ENCODE assay signal across 9 cellular contexts in genomic region chr3:149494022-149494758, GRCh38. TPM values are rescaled to one million over a fixed set of nuclear protein-coding genes. Genes with fewer than 3 reads are reported as not detected.
DNase-seq lines count a peak whose midpoint lies in the region; ATAC-seq and TF ChIP-seq lines count a peak whose summit lies in the region.
"Had no signal": no experiment of that assay in that cellular context is flagged by ENCODE, and none has a peak within 500 bp of the region (broad histone marks: within the 10 kb centered on the region; RNA-seq: fewer than 3 reads in every experiment).

No MANE protein-coding gene starts in this region.

- H3K27ac ChIP-seq in SU-DHL-6 (ENCODE audit: low read depth, low read length) (no peak overlapping the region), aorta (ENCODE audit: low read depth in 1 of 2, low read length in 2 of 2) (no peak overlapping the region)

- H2AFZ ChIP-seq in SU-DHL-6 (ENCODE audit: low read depth, low read length, severe bottlenecking): no peak overlapping the region

- no peaks in the 10 kb centered on the region for H3K9me2 ChIP-seq in SU-DHL-6 (replicated peaks; ENCODE audit: insufficient read depth, low read length)

- ATAC-seq in esophagus mucosa (peak; percentile 79), aorta (ENCODE audit: low FRiP score) (peak; percentile 77)

- no peaks in the 10 kb centered on the region for H3K27me3 ChIP-seq in SU-DHL-6 (ENCODE audit: low read length)
- H3K27me3 ChIP-seq in aorta (ENCODE audit: control insufficient read depth in 1 of 2, insufficient read depth in 2 of 2, low read length in 1 of 2): no peaks in the 10 kb centered on the region

- H3K9ac ChIP-seq in SU-DHL-6 (ENCODE audit: low read length): no peak overlapping the region

- H3K4me1 ChIP-seq in aorta (ENCODE audit: control insufficient read depth in 1 of 2, insufficient read depth in 2 of 2, low read length in 2 of 2): no peaks in the 10 kb centered on the region

- DNase-seq in activated T-cell treated with anti-CD3 and anti-CD28 coated beads, Interleukin-2, amount 50 U/mL, for 48 hours: peak; percentile 61 to 63
- DNase-seq in activated T-cell treated with anti-CD3 and anti-CD28 coated beads, Interleukin-2, amount 50 U/mL, for 1 hour: no peak
- DNase-seq in M059J (ENCODE audit: low read depth) (peak; percentile 60), myocyte (ENCODE audit: low read depth) (peak; percentile 81), aorta (peak; percentile 74 to 83), OCI-M2 (lab: John Stamatoyannopoulos, UW; ENCODE audit: unreplicated experiment) (no peak)

- TF ChIP-seq CTCF in SU-DHL-6 (IDR thresholded peaks at IDR 0.05; ENCODE audit: insufficient read depth, low read length, poor library complexity, severe bottlenecking): peak; percentile 72

- H3K36me3 ChIP-seq in SU-DHL-6 (ENCODE audit: low read length): no peaks in the 10 kb centered on the region
- H3K36me3 ChIP-seq in aorta (ENCODE audit: control insufficient read depth in 1 of 2, insufficient read depth in 2 of 2, low read length in 1 of 2): no peaks in the 10 kb centered on the region

- H3K9me3 ChIP-seq in SU-DHL-6 (ENCODE audit: insufficient read depth, low read length) (no peaks in the 10 kb centered on the region), aorta (ENCODE audit: control insufficient read depth, low read length) (no peaks in the 10 kb centered on the region)

- whole genome bisulfite sequencing in aorta, 2 donors: 28 to 29% methylated on average over 10 to 11 of the region's 11 CpGs

- H3K4me2 ChIP-seq in SU-DHL-6 (ENCODE audit: low read depth, low read length, poor library complexity, severe bottlenecking): no peak overlapping the region

- no peak overlapping the region for H3K4me3 ChIP-seq in SU-DHL-6 (ENCODE audit: insufficient read depth, low read length, poor library complexity, severe bottlenecking)
- no peak overlapping the region for H3K4me3 ChIP-seq in aorta (ENCODE audit: low read length in 2 of 2)

- no peaks in the 10 kb centered on the region for H3F3A ChIP-seq in SU-DHL-6 (ENCODE audit: insufficient read depth)

- intact Hi-C loops in aorta (cut with DNase I): loop anchor here in 1 of 2 donors (5.0 kb wide), 1 partner anchor 278 kb away; no protein-coding TSS in a partner anchor

- H4K20me1 ChIP-seq in SU-DHL-6 (ENCODE audit: low read depth, low read length): no peaks in the 10 kb centered on the region

- no peaks in the 10 kb centered on the region for H3K79me2 ChIP-seq in SU-DHL-6 (ENCODE audit: insufficient read depth, low read length)

RNA-seq across cellular contexts. Expression of gene TM4SF4, which starts 19.7 kb away (rescaled TPM):
- total RNA-seq in M059J (2014; rRNA removed; shearing (Covaris generic)): 21.7 TPM in 1 of 2 replicates, not detected in the other
- total RNA-seq in esophagus mucosa: not detected
- total RNA-seq in myocyte: 0.21 and 0.47 TPM in 2 replicates
- 0.49 TPM for polyA plus RNA-seq in myocyte (2012)
- total RNA-seq in aorta: not detected
- polyA plus RNA-seq in aorta: 10 to 100 TPM in 1 of 2 donors, under 1 TPM in 1; 0.20 to 83.4 TPM
- total RNA-seq: temporal lobe had no signal

Comparison
In these comparisons a context has a peak if more than half of its experiments do, and no peak if none do; other contexts are left out.
1. DNase-seq: peak in activated T-cell treated with anti-CD3 and anti-CD28 coated beads, Interleukin-2, amount 50 U/mL, for 48 hours (2 of 2), M059J (single experiment), myocyte (single experiment) and aorta (2 of 2); none in activated T-cell treated with anti-CD3 and anti-CD28 coated beads, Interleukin-2, amount 50 U/mL, for 1 hour (single experiment) and OCI-M2 (single experiment).